ENCODE assay signal across 21 cellular contexts in genomic region chr20:59179988-59180387, GRCh38. TPM values are rescaled to one million over a fixed set of nuclear protein-coding genes. Genes with fewer than 3 reads are reported as not detected.
DNase-seq lines count a peak whose midpoint lies in the region; ATAC-seq and TF ChIP-seq lines count a peak whose summit lies in the region.
"Had no signal": no experiment of that assay in that cellular context is flagged by ENCODE, and none has a peak within 500 bp of the region (broad histone marks: within the 10 kb centered on the region; RNA-seq: fewer than 3 reads in every experiment).

No MANE protein-coding gene starts in this region.

- peak overlapping the region; percentile 68 for H3K27ac ChIP-seq in CD4-positive, alpha-beta memory T cell (ENCODE audit: low read depth, low read length)

- H3K36me3 Mint-ChIP-seq in activated T-cell treated with anti-CD3 and anti-CD28 coated beads, Interleukin-2, amount 50 U/mL, for 72 hours (ENCODE audit: insufficient read depth in 2 of 2), result peaks cover 10 to 14% of the 10 kb centered on the region in 2 donors
- peaks cover 42% of the 10 kb centered on the region for H3K36me3 Mint-ChIP-seq in activated T-cell treated with anti-CD3 and anti-CD28 coated beads, Interleukin-2, amount 50 U/mL, for 4 hours (ENCODE audit: insufficient read depth)
- peaks cover 67 to 80% of the 10 kb centered on the region in 2 donors for H3K36me3 Mint-ChIP-seq in CD4-positive, alpha-beta memory T cell
- H3K36me3 Mint-ChIP-seq in central memory CD8-positive, alpha-beta T cell (ENCODE audit: insufficient read depth), result peaks cover 23% of the 10 kb centered on the region
- H3K36me3 Mint-ChIP-seq in natural killer cell treated with Interleukin-12 subunit alpha and Interleukin-12 subunit beta and Interleukin-15 and Interleukin-18, amount 100 ng/mL, for 72 hours, result peaks cover 6% of the 10 kb centered on the region
- no peaks in the 10 kb centered on the region for H3K36me3 Mint-ChIP-seq in type B pancreatic cell

- H3K4me1 Mint-ChIP-seq in activated T-cell treated with anti-CD3 and anti-CD28 coated beads, Interleukin-2, amount 50 U/mL, for 72 hours (ENCODE audit: low read depth), result peaks cover 69% of the 10 kb centered on the region
- peaks cover 90% of the 10 kb centered on the region for H3K4me1 Mint-ChIP-seq in activated T-cell treated with anti-CD3 and anti-CD28 coated beads, Interleukin-2, amount 50 U/mL, for 4 hours (ENCODE audit: low read depth)
- peaks cover 68 to 98% (median 84%) of the 10 kb centered on the region in 4 donors for H3K4me1 Mint-ChIP-seq in CD4-positive, alpha-beta memory T cell
- peaks cover 93% of the 10 kb centered on the region for H3K4me1 Mint-ChIP-seq in central memory CD8-positive, alpha-beta T cell
- peaks cover 91 to 93% of the 10 kb centered on the region in 2 donors for H3K4me1 Mint-ChIP-seq in natural killer cell treated with Interleukin-12 subunit alpha and Interleukin-12 subunit beta and Interleukin-15 and Interleukin-18, amount 100 ng/mL, for 72 hours (ENCODE audit: low read depth in 2 of 2)
- H3K4me1 Mint-ChIP-seq in type B pancreatic cell (ENCODE audit: unreplicated experiment), result no peaks in the 10 kb centered on the region

- no peaks in the 10 kb centered on the region for H3K27me3 Mint-ChIP-seq in activated T-cell treated with anti-CD3 and anti-CD28 coated beads, Interleukin-2, amount 50 U/mL, for 72 hours (ENCODE audit: low read depth)
- H3K27me3 Mint-ChIP-seq in activated T-cell treated with anti-CD3 and anti-CD28 coated beads, Interleukin-2, amount 50 U/mL, for 4 hours (ENCODE audit: low read depth), result no peaks in the 10 kb centered on the region
- H3K27me3 Mint-ChIP-seq in CD4-positive, alpha-beta memory T cell, result no peaks in the 10 kb centered on the region
- H3K27me3 Mint-ChIP-seq in central memory CD8-positive, alpha-beta T cell, result no peaks in the 10 kb centered on the region
- H3K27me3 Mint-ChIP-seq in natural killer cell treated with Interleukin-12 subunit alpha and Interleukin-12 subunit beta and Interleukin-15 and Interleukin-18, amount 100 ng/mL, for 72 hours, result no peaks in the 10 kb centered on the region
- no peaks in the 10 kb centered on the region for H3K27me3 Mint-ChIP-seq in type B pancreatic cell
- H3K27me3 Mint-ChIP-seq: B cell; CD4-positive, CD25-positive, alpha-beta regulatory T cell had no signal

- H3K9me3 Mint-ChIP-seq in activated T-cell treated with anti-CD3 and anti-CD28 coated beads, Interleukin-2, amount 50 U/mL, for 72 hours, result peaks cover 0 to 7% of the 10 kb centered on the region in 2 donors
- H3K9me3 Mint-ChIP-seq in activated T-cell treated with anti-CD3 and anti-CD28 coated beads, Interleukin-2, amount 50 U/mL, for 4 hours, result no peaks in the 10 kb centered on the region
- peaks cover 0 to 2% (median 0%) of the 10 kb centered on the region in 8 donors for H3K9me3 Mint-ChIP-seq in CD4-positive, alpha-beta memory T cell
- no peaks in the 10 kb centered on the region for H3K9me3 Mint-ChIP-seq in central memory CD8-positive, alpha-beta T cell
- peaks cover 6% of the 10 kb centered on the region for H3K9me3 Mint-ChIP-seq in natural killer cell treated with Interleukin-12 subunit alpha and Interleukin-12 subunit beta and Interleukin-15 and Interleukin-18, amount 100 ng/mL, for 72 hours
- no peaks in the 10 kb centered on the region for H3K9me3 Mint-ChIP-seq in type B pancreatic cell

- no peak for ATAC-seq in activated T-cell treated with anti-CD3 and anti-CD28 coated beads, Interleukin-2, amount 50 U/mL, for 72 hours (replicated peaks in 1 of 2)
- ATAC-seq in activated T-cell treated with anti-CD3 and anti-CD28 coated beads, Interleukin-2, amount 50 U/mL, for 4 hours, result no peak
- ATAC-seq in central memory CD8-positive, alpha-beta T cell (replicated peaks; ENCODE audit: extremely low read depth, poor library complexity, severe bottlenecking), result no peak
- ATAC-seq in natural killer cell treated with Interleukin-12 subunit alpha and Interleukin-12 subunit beta and Interleukin-15 and Interleukin-18, amount 100 ng/mL, for 72 hours, result no peak
- ATAC-seq in GM21423 (IDR thresholded peaks at IDR 0.05; ENCODE audit: unreplicated experiment), result no peak
- ATAC-seq: HCT116 had no signal

- TF ChIP-seq CTCF in type B pancreatic cell (conservative IDR thresholded peaks at IDR 0.05), result no peak

- peaks cover 81% of the 10 kb centered on the region for H3K4me1 ChIP-seq in CD4-positive, alpha-beta memory T cell (ENCODE audit: insufficient read depth, low read length)

- H3K36me3 ChIP-seq in CD4-positive, alpha-beta memory T cell (ENCODE audit: insufficient read depth, low read length), result peaks cover 27% of the 10 kb centered on the region
- no peaks in the 10 kb centered on the region for H3K36me3 ChIP-seq in MG63
- H3K36me3 ChIP-seq: Peyer's patch had no signal

- POLR2A ChIA-PET in CD4-positive, alpha-beta memory T cell (lab: Charles Lee; ENCODE audit: partially characterized antibody), result interaction anchor here (1.1 to 3.8 kb wide), 3 partner anchors 15 to 34 kb away, joined by 4 to 33 read pairs (median 5); no protein-coding TSS in a partner anchor

- peak overlapping the region; percentile 7 for H3K27ac Mint-ChIP-seq in activated T-cell treated with anti-CD3 and anti-CD28 coated beads, Interleukin-2, amount 50 U/mL, for 72 hours
- H3K27ac Mint-ChIP-seq in CD4-positive, alpha-beta memory T cell, result peak overlapping the region; percentile 51 to 98 (median 88)
- H3K27ac Mint-ChIP-seq in central memory CD8-positive, alpha-beta T cell (ENCODE audit: low read depth), result peak overlapping the region; percentile 93
- H3K27ac Mint-ChIP-seq in natural killer cell treated with Interleukin-12 subunit alpha and Interleukin-12 subunit beta and Interleukin-15 and Interleukin-18, amount 100 ng/mL, for 72 hours, result peak overlapping the region; percentile 83 to 95
- H3K27ac Mint-ChIP-seq in type B pancreatic cell, result no peak overlapping the region
- H3K27ac Mint-ChIP-seq: B cell had no signal

- CTCF ChIA-PET in CD4-positive, alpha-beta memory T cell (lab: Charles Lee; ENCODE audit: partially characterized antibody), result interaction anchor here (1.6 to 6.3 kb wide), 2 partner anchors 9 to 27 kb away, joined by 5 to 40 read pairs; no protein-coding TSS in a partner anchor

- no peak for DNase-seq in activated T-cell treated with anti-CD3 and anti-CD28 coated beads, Interleukin-2, amount 50 U/mL, for 72 hours
- no peak for DNase-seq in activated T-cell treated with anti-CD3 and anti-CD28 coated beads, Interleukin-2, amount 50 U/mL, for 4 hours
- DNase-seq in CD4-positive, alpha-beta memory T cell, result no peak
- DNase-seq in central memory CD8-positive, alpha-beta T cell (ENCODE audit: low spot score in 2 of 2), result no peak
- DNase-seq in natural killer cell treated with Interleukin-12 subunit alpha and Interleukin-12 subunit beta and Interleukin-15 and Interleukin-18, amount 100 ng/mL, for 72 hours (ENCODE audit: low spot score), result no peak
- no peak for DNase-seq in type B pancreatic cell (ENCODE audit: extremely low spot score, unreplicated experiment)
- no peak for DNase-seq in MG63
- DNase-seq: 8988T; CD4-positive, CD25-positive, alpha-beta regulatory T cell; GOT3; NCI-H1105; NCI-H2081; NCI-H2171 treated with DMSO at 0.1 percent for 48 hours; NCI-H446; NCI-H526 treated with DMSO at 0.1 percent for 48 hours; NK-92 treated with Interleukin-12 subunit alpha and Interleukin-12 subunit beta, amount 100 ng/mL, for 24 hours; Peyer's patch had no signal

- H3K9me3 ChIP-seq in CD4-positive, alpha-beta memory T cell (ENCODE audit: control insufficient read depth in 1 of 2, low read length in 2 of 2), result no peaks in the 10 kb centered on the region
- H3K9me3 ChIP-seq in MG63, result no peaks in the 10 kb centered on the region
- H3K9me3 ChIP-seq: Peyer's patch had no signal

- H3K4me3 Mint-ChIP-seq in activated T-cell treated with anti-CD3 and anti-CD28 coated beads, Interleukin-2, amount 50 U/mL, for 72 hours, result no peak overlapping the region
- no peak overlapping the region for H3K4me3 Mint-ChIP-seq in activated T-cell treated with anti-CD3 and anti-CD28 coated beads, Interleukin-2, amount 50 U/mL, for 4 hours
- H3K4me3 Mint-ChIP-seq in CD4-positive, alpha-beta memory T cell, result no peak overlapping the region
- peak overlapping the region; percentile 58 for H3K4me3 Mint-ChIP-seq in central memory CD8-positive, alpha-beta T cell
- peak overlapping the region; percentile 89 for H3K4me3 Mint-ChIP-seq in natural killer cell treated with Interleukin-12 subunit alpha and Interleukin-12 subunit beta and Interleukin-15 and Interleukin-18, amount 100 ng/mL, for 72 hours
- H3K4me3 Mint-ChIP-seq in type B pancreatic cell, result no peak overlapping the region
- H3K4me3 Mint-ChIP-seq: B cell had no signal

- no peak overlapping the region for H3K4me3 ChIP-seq in CD4-positive, alpha-beta memory T cell (ENCODE audit: low read length in 2 of 2)
- H3K4me3 ChIP-seq in MG63, result no peak overlapping the region
- H3K4me3 ChIP-seq: Peyer's patch had no signal

- intact Hi-C loops in CD4-positive, alpha-beta memory T cell (cut with micrococcal nuclease), result no loop called here

- H3K27me3 ChIP-seq in CD4-positive, alpha-beta memory T cell (ENCODE audit: insufficient read depth, low read length), result no peaks in the 10 kb centered on the region
- H3K27me3 ChIP-seq in MG63, result no peaks in the 10 kb centered on the region
- H3K27me3 ChIP-seq: Peyer's patch had no signal

RNA-seq across cellular contexts. Expression of gene ZNF831, which starts 16.4 kb away (rescaled TPM):
- total RNA-seq in activated T-cell treated with anti-CD3 and anti-CD28 coated beads, Interleukin-2, amount 50 U/mL, for 72 hours, result 1 to 10 TPM; 8.2 to 9.0 TPM
- total RNA-seq in activated T-cell treated with anti-CD3 and anti-CD28 coated beads, Interleukin-2, amount 50 U/mL, for 4 hours, result 1 to 10 TPM; 1.8 to 2.5 (median 2.2) TPM
- 10 to 100 TPM; 46.8 to 49.0 TPM for total RNA-seq in CD4-positive, alpha-beta memory T cell
- 10 to 100 TPM in 1 of 2 donors, 1 to 10 TPM in 1; 7.8 to 12.1 TPM for polyA plus RNA-seq in CD4-positive, alpha-beta memory T cell
- total RNA-seq in natural killer cell treated with Interleukin-12 subunit alpha and Interleukin-12 subunit beta and Interleukin-15 and Interleukin-18, amount 100 ng/mL, for 72 hours, result 1 to 10 TPM; 3.3 to 5.7 TPM
- total RNA-seq in type B pancreatic cell (ENCODE audit: low replicate concordance), result not detected in 2 replicates
- not detected in 2 replicates for total RNA-seq in MG63 (2014; rRNA removed; shearing (Covaris generic); ENCODE audit: low replicate concordance)
- total RNA-seq: LHCN-M2 had no signal

Comparison
In these comparisons a context has a peak if more than half of its experiments do, and no peak if none do; other contexts are left out.
1. H3K4me3 Mint-ChIP-seq: peak in central memory CD8-positive, alpha-beta T cell (single experiment) and natural killer cell treated with Interleukin-12 subunit alpha and Interleukin-12 subunit beta and Interleukin-15 and Interleukin-18, amount 100 ng/mL, for 72 hours (single experiment); none in activated T-cell treated with anti-CD3 and anti-CD28 coated beads, Interleukin-2, amount 50 U/mL, for 72 hours (0 of 2), activated T-cell treated with anti-CD3 and anti-CD28 coated beads, Interleukin-2, amount 50 U/mL, for 4 hours (single experiment), CD4-positive, alpha-beta memory T cell (0 of 8) and type B pancreatic cell (single experiment).
2. RNA of gene ZNF831, which starts 16.4 kb away (total RNA-seq): 46.8 to 49.0 TPM in CD4-positive, alpha-beta memory T cell; 8.2 to 9.0 TPM in activated T-cell treated with anti-CD3 and anti-CD28 coated beads, Interleukin-2, amount 50 U/mL, for 72 hours, 3.3 to 5.7 TPM in natural killer cell treated with Interleukin-12 subunit alpha and Interleukin-12 subunit beta and Interleukin-15 and Interleukin-18, amount 100 ng/mL, for 72 hours, 1.8 to 2.5 TPM in activated T-cell treated with anti-CD3 and anti-CD28 coated beads, Interleukin-2, amount 50 U/mL, for 4 hours, not detected in type B pancreatic cell and not detected in MG63; every median in the first group is over 4 times any median in the second.